In genomic region chr11:2955896-2956476, GRCh38 we compare ENCODE assay signal across 17 cellular contexts. TPM values are rescaled to one million over a fixed set of nuclear protein-coding genes. Genes with fewer than 3 reads are reported as not detected.
DNase-seq lines count a peak whose midpoint lies in the region; TF ChIP-seq lines count a peak whose summit lies in the region.
"Had no signal": no experiment of that assay in that cellular context is flagged by ENCODE, and none has a peak within 500 bp of the region (broad histone marks: within the 10 kb centered on the region; RNA-seq: fewer than 3 reads in every experiment).

No MANE protein-coding gene starts in this region.

- no peak overlapping the region for H3K18ac ChIP-seq in mesendoderm (ENCODE audit: low read length)

- H3K4me3 ChIP-seq in AG04450 (ENCODE audit: low read depth, low read length): no peak overlapping the region
- no peak overlapping the region for H3K4me3 ChIP-seq in brain microvascular endothelial cell (ENCODE audit: low read depth, low read length)
- no peak overlapping the region for H3K4me3 ChIP-seq in mesendoderm (ENCODE audit: low read length)
- H3K4me3 ChIP-seq: stomach, upper lobe of left lung had no signal

- peaks cover 53% of the 10 kb centered on the region for H3K36me3 Mint-ChIP-seq in HFFc6 (ENCODE audit: low read depth)

- H3K79me1 ChIP-seq in mesendoderm (ENCODE audit: low read length): peaks cover 22% of the 10 kb centered on the region

- H3K4ac ChIP-seq in mesendoderm (ENCODE audit: low read depth, low read length): no peak overlapping the region

- no peaks in the 10 kb centered on the region for H3K27me3 ChIP-seq in AG04450 (ENCODE audit: control insufficient read depth, insufficient read depth, low read length)
- H3K27me3 ChIP-seq in brain microvascular endothelial cell (replicated peaks): no peaks in the 10 kb centered on the region
- no peaks in the 10 kb centered on the region for H3K27me3 ChIP-seq in mesendoderm (ENCODE audit: insufficient read depth, low read length, poor library complexity)
- H3K27me3 ChIP-seq: stomach, upper lobe of left lung had no signal

- H3K9me3 ChIP-seq in AG04450 (ENCODE audit: control insufficient read depth, insufficient read depth, low read length): no peaks in the 10 kb centered on the region; the same call in 1 of the 2 replicates
- H3K9me3 ChIP-seq: stomach, upper lobe of left lung had no signal

- H3K23ac ChIP-seq in mesendoderm (ENCODE audit: low read length): no peak overlapping the region

- no peaks in the 10 kb centered on the region for H3K9me3 Mint-ChIP-seq in HFFc6

- H2BK15ac ChIP-seq in mesendoderm (replicated peaks; ENCODE audit: low read depth): no peak overlapping the region

- peaks cover 7% of the 10 kb centered on the region for H3K79me2 ChIP-seq in mesendoderm (ENCODE audit: control insufficient read depth, insufficient read depth, low read length)

- H3K27ac Mint-ChIP-seq in HFFc6: peak overlapping the region; percentile 45; the same call in 1 of the 2 replicates

- POLR2A ChIA-PET in AG04450 (lab: Yijun Ruan, JAX): interaction anchor here (0.7 kb wide), 1 partner anchor 26 kb away, joined by 3 read pairs; no protein-coding TSS in a partner anchor

- H3K9ac ChIP-seq in mesendoderm (ENCODE audit: low read length): no peak overlapping the region

- H4K8ac ChIP-seq in mesendoderm (ENCODE audit: low read depth, low read length): no peak overlapping the region

- no peak overlapping the region for H2AK5ac ChIP-seq in mesendoderm (ENCODE audit: low read length)

- H3K36me3 ChIP-seq in brain microvascular endothelial cell (replicated peaks) (peaks cover 64% of the 10 kb centered on the region), mesendoderm (ENCODE audit: control insufficient read depth, insufficient read depth, low read length) (peaks cover 33% of the 10 kb centered on the region)

- CTCF ChIA-PET in AG04450 (lab: Charles Lee): interaction anchor here (0.8 to 1.3 kb wide), 5 partner anchors 16 to 34 kb away, joined by 3 to 7 read pairs (median 4); no protein-coding TSS in a partner anchor

- H2BK120ac ChIP-seq in mesendoderm (ENCODE audit: low read depth, low read length): no peak overlapping the region

- H3K56ac ChIP-seq in mesendoderm (ENCODE audit: low read length): no peak overlapping the region

- WGBS in mesendoderm (ENCODE audit: extremely low coverage, insufficient coverage, low lambda C conversion rate): no CpG with 5 or more reads among the region's 6 CpGs

- H2BK5ac ChIP-seq in mesendoderm (ENCODE audit: low read length): no peak overlapping the region

- no peak overlapping the region for H4K5ac ChIP-seq in mesendoderm (ENCODE audit: low read length)

- no peaks in the 10 kb centered on the region for H3K4me1 ChIP-seq in mesendoderm (ENCODE audit: control insufficient read depth, low read depth, low read length)

- H3K27me3 Mint-ChIP-seq in HFFc6 (ENCODE audit: insufficient read depth): peaks cover 2% of the 10 kb centered on the region; the same call in 1 of the 2 replicates

- peak; percentile 29 for TF ChIP-seq CTCF in AG04450 (IDR thresholded peaks at IDR 0.05; ENCODE audit: low read depth, low read length)
- no peak for TF ChIP-seq CTCF in HFFc6 (IDR thresholded peaks at IDR 0.05)
- TF ChIP-seq CTCF in brain microvascular endothelial cell (IDR thresholded peaks at IDR 0.05; ENCODE audit: low read depth, low read length, missing control alignments): peak; percentile 37

- in situ Hi-C loops in brain microvascular endothelial cell (cut with HindIII; ENCODE audit: low pct_ligation_motif_present, low sequenced_read_pairs): no loop called here

- H3K4me2 ChIP-seq in mesendoderm (ENCODE audit: low read length): no peak overlapping the region

- H3K27ac ChIP-seq in AG04450 (ENCODE audit: low read depth, low read length): no peak overlapping the region
- H3K27ac ChIP-seq in brain microvascular endothelial cell: no peak overlapping the region
- H3K27ac ChIP-seq in mesendoderm (ENCODE audit: low read depth, low read length): no peak overlapping the region
- H3K27ac ChIP-seq: stomach, upper lobe of left lung had no signal

- H3K4me3 Mint-ChIP-seq in HFFc6: no peak overlapping the region

- no peak for DNase-seq in AG04450 (ENCODE audit: low read depth, low spot score)
- no peak for DNase-seq in HFFc6
- no peak for DNase-seq in brain microvascular endothelial cell
- peak; percentile 54 for DNase-seq in mesendoderm
- DNase-seq in NCI-H2081 treated with DMSO at 0.1 percent for 48 hours (lab: John Stamatoyannopoulos, UW): no peak
- DNase-seq in NCI-H446 treated with DMSO at 0.1 percent for 48 hours (lab: John Stamatoyannopoulos, UW): no peak
- no peak for DNase-seq in NCI-H82 treated with DMSO at 0.1 percent for 48 hours (lab: John Stamatoyannopoulos, UW; ENCODE audit: unreplicated experiment)
- no peak for DNase-seq in DMS53 treated with DMSO at 0.1 percent for 48 hours (lab: John Stamatoyannopoulos, UW; ENCODE audit: unreplicated experiment)
- DNase-seq: activated CD4-positive, alpha-beta T cell treated with anti-CD3 and anti-CD28 coated beads, Interleukin-2, amount 50 U/mL, for 4 hours; amniotic stem cell; hippocampal formation; left cardiac atrium; NCI-H1694 treated with DMSO at 0.1 percent for 48 hours; NCI-H446; stomach; upper lobe of left lung had no signal

- H3K4me1 Mint-ChIP-seq in HFFc6 (ENCODE audit: low read depth): peaks cover 26% of the 10 kb centered on the region

RNA-seq across cellular contexts. Expression of gene PHLDA2, which starts 26.8 kb away (rescaled TPM):
- polyA plus RNA-seq in AG04450 (2011; rRNA removed): 9.6 and 14.4 TPM in 2 replicates
- 3.2 and 3.6 TPM in 2 replicates for polyA minus RNA-seq in AG04450 (2011; rRNA and poly(A)+ RNA removed)
- 100 to 1,000 TPM; 102 to 149 (median 125) TPM for total RNA-seq in HFFc6 (2021; fragmentation: NEBNext Ultra II Directional; extraction: Animal tissue kit (Norgen Biotek cat#: 25700))
- 18.5 TPM for polyA plus RNA-seq in mesendoderm (2013, experiment 1 of 2)
- 18.7 TPM for polyA plus RNA-seq in mesendoderm (2013, experiment 2 of 2)
- total RNA-seq: cerebellum had no signal

RNA-seq across cellular contexts. Expression of gene NAP1L4, which starts 36.1 kb away (rescaled TPM):
- polyA plus RNA-seq in AG04450 (2011; rRNA removed): 88.5 and 107 TPM in 2 replicates
- polyA minus RNA-seq in AG04450 (2011; rRNA and poly(A)+ RNA removed): 49.5 and 56.6 TPM in 2 replicates
- total RNA-seq in HFFc6 (2021; fragmentation: NEBNext Ultra II Directional; extraction: Animal tissue kit (Norgen Biotek cat#: 25700)): 100 to 1,000 TPM; 109 to 140 (median 131) TPM
- polyA plus RNA-seq in mesendoderm (2013, experiment 1 of 2): 166 TPM
- polyA plus RNA-seq in mesendoderm (2013, experiment 2 of 2): 172 TPM
